In genomic region chrX:69262036-69262905, GRCh38 we compare ENCODE assay signal across 1 cellular context.
TF ChIP-seq lines count a peak whose summit lies in the region.

No MANE protein-coding gene starts in this region.

TF ChIP-seq in H1, 55 proteins besides CTCF, POLR2A, EP300 and RAD21:
- TF ChIP-seq, protein P1, sequence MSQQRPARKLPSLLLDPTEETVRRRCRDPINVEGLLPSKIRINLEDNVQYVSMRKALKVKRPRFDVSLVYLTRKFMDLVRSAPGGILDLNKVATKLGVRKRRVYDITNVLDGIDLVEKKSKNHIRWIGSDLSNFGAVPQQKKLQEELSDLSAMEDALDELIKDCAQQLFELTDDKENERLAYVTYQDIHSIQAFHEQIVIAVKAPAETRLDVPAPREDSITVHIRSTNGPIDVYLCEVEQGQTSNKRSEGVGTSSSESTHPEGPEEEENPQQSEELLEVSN (IDR thresholded peaks at IDR 0.05) = peak; percentile 39; the same call in 1 of the 2 replicates
- no peak for TF ChIP-seq MAFK (IDR thresholded peaks at IDR 0.05; ENCODE audit: low read depth, low read length)
